Comparison of ENCODE assay signal across 34 cellular contexts in the genomic region with DNA sequence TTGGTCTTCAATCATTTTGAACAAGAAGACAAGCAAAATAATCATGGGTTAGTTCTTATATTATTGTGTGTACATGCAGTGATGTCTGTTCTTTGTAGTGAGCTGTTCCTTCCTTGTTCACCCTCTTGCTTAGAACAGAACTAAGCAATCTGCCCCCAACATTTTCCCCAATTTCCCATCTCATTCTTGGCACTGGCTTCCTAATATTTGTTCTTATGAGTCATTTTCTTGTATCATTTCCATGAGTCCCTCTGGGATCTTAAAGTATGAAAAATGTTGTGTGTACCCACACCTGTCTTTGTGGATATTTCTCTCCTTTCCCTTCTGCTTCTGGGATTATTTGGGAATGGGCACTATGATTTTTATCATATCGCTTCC. TPM values are rescaled to one million over a fixed set of nuclear protein-coding genes. Genes with fewer than 3 reads are reported as not detected.
"Had no signal": no experiment of that assay in that cellular context is flagged by ENCODE, and none has a peak within 500 bp of the region (broad histone marks: within the 10 kb centered on the region; RNA-seq: fewer than 3 reads in every experiment).

No MANE protein-coding gene starts in this region.

- H3K9me3 Mint-ChIP-seq: activated CD4-positive, alpha-beta memory T cell treated with anti-CD3 and anti-CD28 coated beads for 36 hours; activated CD4-positive, alpha-beta T cell treated with anti-CD3 and anti-CD28 coated beads, Interleukin-2, amount 10 ng/mL, durations not matched to agents 24 days and 14 days; activated naive CD4-positive, alpha-beta T cell treated with anti-CD3 and anti-CD28 coated beads for 36 hours; activated naive CD8-positive, alpha-beta T cell treated with anti-CD3 and anti-CD28 coated beads for 36 hours; activated T-helper 1 cell treated with anti-CD3 and anti-CD28 coated beads, Interleukin-12 subunit alpha, Interleukin-12 subunit beta, Interleukin-2, Interleukin-4 antibody, amounts not matched to agents 30 ng/mL and 10 ng/mL and 1 ng/mL, durations not matched to agents 14 hours and 24 hours and 36 hours; nephron; stimulated activated effector memory CD8-positive, alpha-beta T cell treated with anti-CD3 and anti-CD28 coated beads, Interleukin-12 subunit alpha, Interleukin-12 subunit beta, amount 100 ng/mL, for 72 hours; stimulated activated naive CD8-positive, alpha-beta T cell treated with anti-CD3 and anti-CD28 coated beads, Interleukin-15, amount 100 ng/mL, for 72 hours had no signal

- ATAC-seq: esophagus mucosa; stimulated activated naive CD8-positive, alpha-beta T cell treated with anti-CD3 and anti-CD28 coated beads, Interleukin-15, amount 100 ng/mL, for 72 hours had no signal

- H3K4me3 Mint-ChIP-seq: activated CD4-positive, alpha-beta memory T cell treated with anti-CD3 and anti-CD28 coated beads for 36 hours; activated CD4-positive, alpha-beta T cell treated with anti-CD3 and anti-CD28 coated beads, Interleukin-2, amount 10 ng/mL, durations not matched to agents 24 days and 14 days; activated naive CD4-positive, alpha-beta T cell treated with anti-CD3 and anti-CD28 coated beads for 36 hours; activated naive CD8-positive, alpha-beta T cell treated with anti-CD3 and anti-CD28 coated beads for 36 hours; activated T-helper 1 cell treated with anti-CD3 and anti-CD28 coated beads, Interleukin-12 subunit alpha, Interleukin-12 subunit beta, Interleukin-2, Interleukin-4 antibody, amounts not matched to agents 30 ng/mL and 10 ng/mL and 1 ng/mL, durations not matched to agents 14 hours and 24 hours and 36 hours; brain; nephron; stimulated activated effector memory CD8-positive, alpha-beta T cell treated with anti-CD3 and anti-CD28 coated beads, Interleukin-12 subunit alpha, Interleukin-12 subunit beta, amount 100 ng/mL, for 72 hours; stimulated activated naive CD8-positive, alpha-beta T cell treated with anti-CD3 and anti-CD28 coated beads, Interleukin-15, amount 100 ng/mL, for 72 hours; T-helper 17 cell had no signal

- H3K9me3 ChIP-seq: ascending aorta, left lung, lower lobe of right lung, ovary, right lobe of liver, thyroid gland, upper lobe of left lung, vagina had no signal

- H3K4me1 ChIP-seq: ascending aorta, thyroid gland, vagina had no signal

- H3K4me1 Mint-ChIP-seq: brain, nephron had no signal

- H3K36me3 Mint-ChIP-seq: activated CD4-positive, alpha-beta memory T cell treated with anti-CD3 and anti-CD28 coated beads for 36 hours; activated naive CD8-positive, alpha-beta T cell treated with anti-CD3 and anti-CD28 coated beads for 36 hours; brain; stimulated activated effector memory CD8-positive, alpha-beta T cell treated with anti-CD3 and anti-CD28 coated beads, Interleukin-12 subunit alpha, Interleukin-12 subunit beta, amount 100 ng/mL, for 72 hours had no signal

- H3K4me3 ChIP-seq: ascending aorta, coronary artery, left lung, lower lobe of right lung, ovary, right lobe of liver, skin epidermis, thyroid gland, upper lobe of left lung, vagina had no signal

- H3K27ac ChIP-seq: ascending aorta, coronary artery, ovary, right lobe of liver, thyroid gland, vagina, WERI-Rb-1 had no signal

- H3K27me3 ChIP-seq: ascending aorta, left lung, ovary, right lobe of liver, thyroid gland, upper lobe of left lung, vagina had no signal

- H3K27ac Mint-ChIP-seq: activated CD4-positive, alpha-beta memory T cell treated with anti-CD3 and anti-CD28 coated beads for 36 hours; activated CD4-positive, alpha-beta T cell treated with anti-CD3 and anti-CD28 coated beads, Interleukin-2, amount 10 ng/mL, durations not matched to agents 24 days and 14 days; activated naive CD4-positive, alpha-beta T cell treated with anti-CD3 and anti-CD28 coated beads for 36 hours; activated naive CD8-positive, alpha-beta T cell treated with anti-CD3 and anti-CD28 coated beads for 36 hours; activated T-helper 1 cell treated with anti-CD3 and anti-CD28 coated beads, Interleukin-12 subunit alpha, Interleukin-12 subunit beta, Interleukin-2, Interleukin-4 antibody, amounts not matched to agents 30 ng/mL and 10 ng/mL and 1 ng/mL, durations not matched to agents 14 hours and 24 hours and 36 hours; brain; nephron; progenitor cell of endocrine pancreas; stimulated activated effector memory CD8-positive, alpha-beta T cell treated with anti-CD3 and anti-CD28 coated beads, Interleukin-12 subunit alpha, Interleukin-12 subunit beta, amount 100 ng/mL, for 72 hours; stimulated activated naive CD8-positive, alpha-beta T cell treated with anti-CD3 and anti-CD28 coated beads, Interleukin-15, amount 100 ng/mL, for 72 hours; T-helper 17 cell had no signal

- DNase-seq: activated CD4-positive, alpha-beta memory T cell treated with anti-CD3 and anti-CD28 coated beads for 36 hours; activated CD4-positive, alpha-beta T cell treated with anti-CD3 and anti-CD28 coated beads, Interleukin-2, amount 10 ng/mL, durations not matched to agents 24 days and 14 days; activated CD4-positive, CD25-positive, alpha-beta regulatory T cell treated with anti-CD3 and anti-CD28 coated beads, Interleukin-2, amount 50 U/mL, for 72 hours; activated CD8-positive, alpha-beta memory T cell treated with anti-CD3 and anti-CD28 coated beads, Interleukin-2, amount 50 U/mL, for 4 hours; activated effector memory CD4-positive, alpha-beta T cell treated with anti-CD3 and anti-CD28 coated beads, Interleukin-2, amount 50 U/mL, for 16 hours; activated naive CD4-positive, alpha-beta T cell treated with anti-CD3 and anti-CD28 coated beads for 36 hours; activated naive CD8-positive, alpha-beta T cell treated with anti-CD3 and anti-CD28 coated beads for 36 hours; activated T-cell treated with anti-CD3 and anti-CD28 coated beads, Interleukin-2, amount 50 U/mL, for 1 hour; left lung; mesendoderm; ovary; right lobe of liver; stimulated activated CD4-positive, alpha-beta T cell treated with anti-CD3 and anti-CD28 coated beads, Interleukin-4, amount 100 ng/mL, for 24 hours; stimulated activated naive CD8-positive, alpha-beta T cell treated with anti-CD3 and anti-CD28 coated beads, Interleukin-15, amount 100 ng/mL, for 72 hours; T-helper 17 cell; T1000; thyroid gland; WERI-Rb-1 had no signal

- H3K36me3 ChIP-seq: ascending aorta, left lung, lower lobe of right lung, ovary, right lobe of liver, thyroid gland, upper lobe of left lung, vagina, WERI-Rb-1 had no signal

RNA-seq across cellular contexts. Expression of gene IL1B, which starts 3.5 kb away (rescaled TPM):
- total RNA-seq: activated CD8-positive, alpha-beta memory T cell treated with anti-CD3 and anti-CD28 coated beads for 36 hours; activated naive CD4-positive, alpha-beta T cell treated with anti-CD3 and anti-CD28 coated beads for 36 hours; activated naive CD8-positive, alpha-beta T cell treated with anti-CD3 and anti-CD28 coated beads for 36 hours; ascending aorta; endothelial cell of umbilical vein; myocyte; progenitor cell of endocrine pancreas had no signal

RNA-seq across cellular contexts. Expression of gene IL1A, which starts 55.8 kb away (rescaled TPM):
- total RNA-seq: ascending aorta, cardiac septum, myocyte, right lobe of liver had no signal
